In genomic region chr20:37393863-37394542, GRCh38 we compare ENCODE assay signal across 3 cellular contexts.
TF ChIP-seq lines count a peak whose summit lies in the region.

No MANE protein-coding gene starts in this region.

TF ChIP-seq in HCT116, 20 proteins besides CTCF, POLR2A, EP300 and RAD21:
- no peak for TF ChIP-seq REST (IDR thresholded peaks at IDR 0.05; ENCODE audit: low read depth)
- TF ChIP-seq ELF1 (IDR thresholded peaks at IDR 0.05; ENCODE audit: borderline replicate concordance, low read depth): no peak
TF ChIP-seq in HCT116: peak in this region for 0.

TF ChIP-seq in H1, 55 proteins besides CTCF, POLR2A, EP300 and RAD21:
- TF ChIP-seq NANOG (IDR thresholded peaks at IDR 0.05; ENCODE audit: insufficient read depth, low read depth, low read length, poor library complexity, severe bottlenecking) (no peak), CTBP2 (IDR thresholded peaks at IDR 0.05; ENCODE audit: borderline replicate concordance, insufficient read depth, insufficient read length, low read length) (no peak), HDAC6 (IDR thresholded peaks at IDR 0.05; ENCODE audit: low read depth, low read length) (no peak), GTF2F1 (IDR thresholded peaks at IDR 0.05; ENCODE audit: borderline replicate concordance, low read depth, low read length) (no peak), YY1 (IDR thresholded peaks at IDR 0.05; ENCODE audit: low read depth, low read length) (no peak), ASH2L (IDR thresholded peaks at IDR 0.05; ENCODE audit: low read length) (no peak), EZH2 (IDR thresholded peaks at IDR 0.05; ENCODE audit: low read depth, low read length, severe bottlenecking) (no peak), TAF7 (optimal IDR thresholded peaks at IDR 0.05; ENCODE audit: borderline replicate concordance, low read depth, low read length) (no peak), CBX5 (IDR thresholded peaks at IDR 0.05; ENCODE audit: low read depth, low read length) (no peak)

TF ChIP-seq in neural cell, 6 proteins besides CTCF, POLR2A, EP300 and RAD21:
- TF ChIP-seq POLR2AphosphoS5 (IDR thresholded peaks at IDR 0.05) (no peak), SMC3 (conservative IDR thresholded peaks at IDR 0.05; ENCODE audit: poor library complexity) (no peak), TAF1 (IDR thresholded peaks at IDR 0.05; ENCODE audit: low read depth) (no peak), MXI1 (conservative IDR thresholded peaks at IDR 0.05; ENCODE audit: poor library complexity, severe bottlenecking) (no peak), EZH2 (IDR thresholded peaks at IDR 0.05; ENCODE audit: borderline replicate concordance, insufficient read depth, low read length, poor library complexity, severe bottlenecking) (no peak), REST (IDR thresholded peaks at IDR 0.05; ENCODE audit: borderline replicate concordance) (no peak)
